In the genomic region with DNA sequence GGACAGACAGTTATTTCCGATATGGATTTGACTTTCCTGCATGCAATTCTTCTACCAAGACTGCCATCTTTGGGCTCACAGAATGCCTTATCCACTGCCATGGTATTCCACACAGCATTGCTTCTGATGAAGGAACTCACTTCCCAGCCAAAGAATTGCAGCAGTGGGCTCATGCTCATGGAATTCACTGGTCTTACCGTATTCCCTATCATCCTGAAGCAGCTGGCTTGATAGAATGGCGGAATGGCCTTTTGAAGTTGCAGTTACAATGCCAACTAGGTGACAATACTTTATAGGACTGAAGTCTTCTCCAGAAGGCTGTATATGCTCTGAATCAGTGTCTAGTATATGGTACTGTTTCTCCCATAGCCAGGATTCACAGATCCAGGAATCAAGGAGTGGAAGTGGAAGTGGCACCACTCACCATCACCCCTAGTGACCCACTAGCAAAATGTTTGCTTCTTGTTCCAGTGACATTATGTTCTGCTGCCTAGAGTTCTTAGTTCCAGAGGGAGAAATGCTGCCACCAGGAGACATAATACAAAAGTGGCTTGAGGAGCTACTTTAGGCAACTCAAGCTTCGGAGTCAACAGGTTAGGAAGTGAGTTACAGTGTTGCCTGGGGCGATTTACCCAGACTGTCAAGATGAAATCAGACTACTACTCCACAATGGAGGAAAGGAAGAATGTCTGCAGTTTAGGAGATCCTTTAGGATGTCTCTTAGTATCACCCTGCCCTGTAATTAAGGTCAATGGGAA, we compare ENCODE assay signal across 17 cellular contexts. TPM values are rescaled to one million over a fixed set of nuclear protein-coding genes. Genes with fewer than 3 reads are reported as not detected.
A peak's percentile ranks its signal among the peaks of the same experiment; 100 is the strongest.
DNase-seq lines count a peak whose midpoint lies in the region; ATAC-seq and TF ChIP-seq lines count a peak whose summit lies in the region.
"Had no signal": no experiment of that assay in that cellular context is flagged by ENCODE, and none has a peak within 500 bp of the region (broad histone marks: within the 10 kb centered on the region; RNA-seq: fewer than 3 reads in every experiment).

No MANE protein-coding gene starts in this region.

- H2AFZ ChIP-seq in PC-3 (ENCODE audit: low read length) (no peak overlapping the region), hepatocyte (no peak overlapping the region)
- H2AFZ ChIP-seq: GM23338 had no signal

- H3K79me2 ChIP-seq in PC-3 (ENCODE audit: low read length) (no peaks in the 10 kb centered on the region), hepatocyte (no peaks in the 10 kb centered on the region)

- DNase-seq in cardiac muscle cell (ENCODE audit: low read depth in 1 of 2, low spot score in 1 of 2), result peak in 1 of 2 donors; percentile 13
- no peak for DNase-seq in Right ventricle myocardium inferior (ENCODE audit: missing footprints)
- peak; percentile 1 for DNase-seq in PC-3
- DNase-seq in hepatocyte (ENCODE audit: low spot score), result no peak
- DNase-seq in gastrocnemius medialis, result no peak
- DNase-seq in dedifferentiated amniotic fluid mesenchymal stem cell (ENCODE audit: extremely low spot score), result no peak
- DNase-seq in activated effector memory CD4-positive, alpha-beta T cell treated with anti-CD3 and anti-CD28 coated beads, Interleukin-2, amount 50 U/mL, for 16 hours, result no peak
- no peak for DNase-seq in NCI-H345 (lab: John Stamatoyannopoulos, UW)
- DNase-seq: CD4-positive, alpha-beta memory T cell; DMS79; MM.1S; NCI-H1092 treated with DMSO at 0.1 percent for 48 hours; NCI-H446; NK-92 treated with Interleukin-12 subunit alpha and Interleukin-12 subunit beta, amount 100 ng/mL, for 24 hours had no signal

- H3K4me1 ChIP-seq in cardiac muscle cell (ENCODE audit: low read depth) (peaks cover 23% of the 10 kb centered on the region), PC-3 (ENCODE audit: insufficient read depth, low read length) (no peaks in the 10 kb centered on the region), hepatocyte (ENCODE audit: insufficient read depth) (peaks cover 14% of the 10 kb centered on the region), gastrocnemius medialis (peaks cover 0 to 3% of the 10 kb centered on the region in 2 donors)
- H3K4me1 ChIP-seq: SJSA1 had no signal

- H3K9me2 ChIP-seq in PC-3 (replicated peaks; ENCODE audit: low read length) (no peaks in the 10 kb centered on the region), hepatocyte (replicated peaks; ENCODE audit: insufficient read depth) (no peaks in the 10 kb centered on the region)

- H3K9ac ChIP-seq in PC-3 (ENCODE audit: low read length), result no peak overlapping the region

- in situ Hi-C loops in gastrocnemius medialis (cut with MboI; ENCODE audit: low sequenced_read_pairs in 4 of 4), result no loop called here

- no TSS peak for BruUV-seq in PC-3 (replicated peaks; lab: Mats Ljungman, UMichigan)

- POLR2A ChIA-PET in PC-3 (lab: Charles Lee; ENCODE audit: unreplicated experiment), result no interaction called here

- TF ChIP-seq CTCF in cardiac muscle cell (IDR thresholded peaks at IDR 0.05; ENCODE audit: low read depth, low read length), result no peak
- TF ChIP-seq CTCF in PC-3 (conservative IDR thresholded peaks at IDR 0.05; ENCODE audit: low read depth, low read length), result no peak
- no peak for TF ChIP-seq CTCF in hepatocyte (IDR thresholded peaks at IDR 0.05; ENCODE audit: poor library complexity)
- peak in 3 of 5 experiments; percentile 10 to 21 (median 17) for TF ChIP-seq CTCF in gastrocnemius medialis (IDR thresholded peaks at IDR 0.05 in 4 of 5, conservative IDR thresholded peaks at IDR 0.05 in 1 of 5)

- ATAC-seq in Right ventricle myocardium inferior (no peak), PC-3 (no peak), gastrocnemius medialis (peak; percentile 79 to 86)

- H3K36me3 ChIP-seq in cardiac muscle cell, result no peaks in the 10 kb centered on the region
- H3K36me3 ChIP-seq in PC-3 (ENCODE audit: low read depth, low read length), result no peaks in the 10 kb centered on the region
- H3K36me3 ChIP-seq in hepatocyte (replicated peaks; ENCODE audit: insufficient read depth, low read depth), result no peaks in the 10 kb centered on the region
- no peaks in the 10 kb centered on the region for H3K36me3 ChIP-seq in gastrocnemius medialis
- H3K36me3 ChIP-seq: SJSA1 had no signal

- intact Hi-C loops in Right ventricle myocardium inferior (cut with DNase I) (no loop called here), PC-3 (cut with micrococcal nuclease) (no loop called here), gastrocnemius medialis (cut with DNase I; ENCODE audit: low total_unique reads) (loop anchor here (1.0 kb wide), 1 partner anchor 187 kb away; no protein-coding TSS in a partner anchor)

- H3K27ac ChIP-seq in cardiac muscle cell (peak overlapping the region; percentile 85), PC-3 (ENCODE audit: low read length) (no peak overlapping the region), hepatocyte (peak overlapping the region; percentile 57), gastrocnemius medialis (peak overlapping the region in 3 of 4 donors; percentile 27 to 50 (median 47))
- H3K27ac ChIP-seq: RWPE1, SJSA1 had no signal

- no peak for TF ChIP-seq POLR2A in gastrocnemius medialis (IDR thresholded peaks at IDR 0.05)

- no peaks in the 10 kb centered on the region for H4K20me1 ChIP-seq in PC-3 (ENCODE audit: low read length)
- no peaks in the 10 kb centered on the region for H4K20me1 ChIP-seq in hepatocyte (ENCODE audit: insufficient read depth, poor library complexity, severe bottlenecking)

- WGBS in hepatocyte (ENCODE audit: low lambda C conversion rate, missing lambda C conversion rate), result 81% methylated on average over 5 of the region's 5 CpGs

- no peaks in the 10 kb centered on the region for H3F3A ChIP-seq in PC-3 (ENCODE audit: low read length, unreplicated experiment)

- H3K4me3 ChIP-seq in cardiac muscle cell (no peak overlapping the region), PC-3 (ENCODE audit: low read length) (no peak overlapping the region), hepatocyte (no peak overlapping the region), gastrocnemius medialis (no peak overlapping the region)
- H3K4me3 ChIP-seq: GM23338, SJSA1 had no signal

- CTCF ChIA-PET in PC-3 (lab: Charles Lee), result interaction anchor here (0.5 kb wide), 1 partner anchor 483 kb away, joined by 4 read pairs; no protein-coding TSS in a partner anchor

- H3K27me3 ChIP-seq in cardiac muscle cell (no peaks in the 10 kb centered on the region), PC-3 (ENCODE audit: low read length) (no peaks in the 10 kb centered on the region), hepatocyte (no peaks in the 10 kb centered on the region), gastrocnemius medialis (no peaks in the 10 kb centered on the region)
- H3K27me3 ChIP-seq: SJSA1 had no signal

- H3K4me2 ChIP-seq in PC-3 (ENCODE audit: low read length), result no peak overlapping the region
- no peak overlapping the region for H3K4me2 ChIP-seq in hepatocyte
- H3K4me2 ChIP-seq: GM23338 had no signal

- H3K9me3 ChIP-seq in cardiac muscle cell (ENCODE audit: low read depth) (no peaks in the 10 kb centered on the region), PC-3 (ENCODE audit: low read length) (no peaks in the 10 kb centered on the region), hepatocyte (ENCODE audit: low read depth) (no peaks in the 10 kb centered on the region), gastrocnemius medialis (no peaks in the 10 kb centered on the region)
- H3K9me3 ChIP-seq: SJSA1 had no signal

RNA-seq across cellular contexts. Expression of a gene that starts 23.8 kb away (rescaled TPM):
- 69.4 and 72.4 TPM in 2 replicates for total RNA-seq in cardiac muscle cell
- polyA plus RNA-seq in cardiac muscle cell, result 75.5 and 90.0 TPM in 2 replicates
- total RNA-seq in Right ventricle myocardium inferior, result 94.7 TPM
- total RNA-seq in PC-3 (2014; rRNA removed), result 19.7 and 42.8 TPM in 2 replicates
- total RNA-seq in hepatocyte, result 109 and 116 TPM in 2 replicates
- 62.5 and 64.4 TPM in 2 replicates for polyA plus RNA-seq in hepatocyte
- total RNA-seq in gastrocnemius medialis, result 100 to 1,000 TPM; 148 to 210 (median 168) TPM

RNA-seq across cellular contexts. Expression of a gene that starts 38.4 kb away (rescaled TPM):
- 5.6 and 5.8 TPM in 2 replicates for total RNA-seq in cardiac muscle cell
- polyA plus RNA-seq in cardiac muscle cell, result 9.6 and 12.1 TPM in 2 replicates
- total RNA-seq in Right ventricle myocardium inferior, result 5.6 TPM
- 1.7 and 4.4 TPM in 2 replicates for total RNA-seq in PC-3 (2014; rRNA removed)
- 5.7 and 9.4 TPM in 2 replicates for total RNA-seq in hepatocyte
- polyA plus RNA-seq in hepatocyte, result 9.1 and 14.7 TPM in 2 replicates
- total RNA-seq in gastrocnemius medialis, result 10 to 100 TPM in 1 of 4 donors, 1 to 10 TPM in 3; 1.6 to 13.7 (median 4.0) TPM

Comparison
In these comparisons a context has a peak if more than half of its experiments do, and no peak if none do; other contexts are left out.
1. CTCF ChIP-seq: peak in gastrocnemius medialis (3 of 5); none in cardiac muscle cell (single experiment), PC-3 (single experiment) and hepatocyte (single experiment).
2. ATAC-seq: peak in gastrocnemius medialis (2 of 2); none in Right ventricle myocardium inferior (single experiment) and PC-3 (single experiment).